Comparison of ENCODE assay signal across 20 cellular contexts in genomic region chr2:173160618-173161017, GRCh38.
DNase-seq lines count a peak whose midpoint lies in the region; ATAC-seq and TF ChIP-seq lines count a peak whose summit lies in the region.
"Had no signal": no experiment of that assay in that cellular context is flagged by ENCODE, and none has a peak within 500 bp of the region (broad histone marks: within the 10 kb centered on the region; RNA-seq: fewer than 3 reads in every experiment).

No MANE protein-coding gene starts in this region.

- CTCF ChIA-PET in MCF 10A (lab: Yijun Ruan, JAX): interaction anchor here (0.6 to 1.3 kb wide), 2 partner anchors 19 to 50 kb away, joined by 3 read pairs; no protein-coding TSS in a partner anchor

- BruUV-seq in MCF 10A (replicated peaks; lab: Mats Ljungman, UMichigan): no TSS peak

- no peak for TF ChIP-seq POLR2A in breast epithelium (IDR thresholded peaks at IDR 0.05)
- TF ChIP-seq POLR2A in esophagus squamous epithelium (IDR thresholded peaks at IDR 0.05): no peak
- no peak for TF ChIP-seq POLR2A in upper lobe of left lung (IDR thresholded peaks at IDR 0.05)

- WGBS in esophagus squamous epithelium, 2 donors: 52 to 67% methylated on average over 4 of the region's 4 CpGs
- 76 to 79% methylated on average over 4 of the region's 4 CpGs for WGBS in upper lobe of left lung, 2 donors

- H3K4me3 Mint-ChIP-seq in MCF 10A (ENCODE audit: unreplicated experiment): peak overlapping the region; percentile 68
- H3K4me3 Mint-ChIP-seq: activated naive CD4-positive, alpha-beta T cell treated with anti-CD3 and anti-CD28 coated beads, Interleukin-2, amount 10 ng/mL, durations not matched to agents 7 days and 5 days; CD4-positive, CD25-positive, alpha-beta regulatory T cell; naive thymus-derived CD8-positive, alpha-beta T cell had no signal

- H3K27me3 Mint-ChIP-seq in MCF 10A (ENCODE audit: insufficient read depth, unreplicated experiment): no peaks in the 10 kb centered on the region
- H3K27me3 Mint-ChIP-seq: CD4-positive, CD25-positive, alpha-beta regulatory T cell had no signal

- H3K9me3 Mint-ChIP-seq in MCF 10A (ENCODE audit: unreplicated experiment): no peaks in the 10 kb centered on the region

- no peak overlapping the region for H3K4me3 ChIP-seq in breast epithelium
- H3K4me3 ChIP-seq in esophagus squamous epithelium: no peak overlapping the region
- H3K4me3 ChIP-seq in neutrophil (ENCODE audit: low read depth in 1 of 2, low read length in 1 of 2): peak overlapping the region; percentile 15 to 47
- no peak overlapping the region for H3K4me3 ChIP-seq in upper lobe of left lung

- peaks cover 61% of the 10 kb centered on the region for H3K36me3 Mint-ChIP-seq in MCF 10A (ENCODE audit: insufficient read depth, unreplicated experiment)
- H3K36me3 Mint-ChIP-seq: activated naive CD4-positive, alpha-beta T cell treated with anti-CD3 and anti-CD28 coated beads, Interleukin-2, amount 10 ng/mL, durations not matched to agents 7 days and 5 days; CD4-positive, CD25-positive, alpha-beta regulatory T cell had no signal

- peaks cover 46% of the 10 kb centered on the region for H3K4me1 Mint-ChIP-seq in MCF 10A (ENCODE audit: insufficient read depth, unreplicated experiment)
- H3K4me1 Mint-ChIP-seq: activated naive CD4-positive, alpha-beta T cell treated with anti-CD3 and anti-CD28 coated beads, Interleukin-2, amount 10 ng/mL, durations not matched to agents 7 days and 5 days; CD4-positive, CD25-positive, alpha-beta regulatory T cell; naive thymus-derived CD8-positive, alpha-beta T cell had no signal

- H3K27ac ChIP-seq in breast epithelium (peak overlapping the region in 1 of 2 donors; percentile 62), esophagus squamous epithelium (peak overlapping the region in 3 of 4 donors; percentile 53 to 78 (median 61)), neutrophil (peak overlapping the region; percentile 65), upper lobe of left lung (peak overlapping the region; percentile 54 to 83 (median 72))

- H3K36me3 ChIP-seq in breast epithelium (no peaks in the 10 kb centered on the region), esophagus squamous epithelium (no peaks in the 10 kb centered on the region), neutrophil (no peaks in the 10 kb centered on the region), upper lobe of left lung (no peaks in the 10 kb centered on the region)

- POLR2A ChIA-PET in MCF 10A (lab: Yijun Ruan, JAX): interaction anchor here (0.6 to 10.3 kb wide), 14 partner anchors 9 to 1686 kb away, joined by 3 to 134 read pairs (median 7); partner anchors contain the start of gene MAP3K20

- H3K9me3 ChIP-seq in breast epithelium (no peaks in the 10 kb centered on the region), esophagus squamous epithelium (peaks cover 0 to 2% (median 0%) of the 10 kb centered on the region in 3 donors), neutrophil (no peaks in the 10 kb centered on the region), upper lobe of left lung (no peaks in the 10 kb centered on the region)

- DNase-seq in MCF 10A (ENCODE audit: unreplicated experiment) (no peak), breast epithelium (ENCODE audit: low spot score in 2 of 2) (no peak), esophagus squamous epithelium (lab: John Stamatoyannopoulos, UW) (no peak), upper lobe of left lung (no peak), medulla oblongata (ENCODE audit: extremely low spot score) (no peak)
- DNase-seq: 8988T; activated CD4-positive, CD25-positive, alpha-beta regulatory T cell treated with anti-CD3 and anti-CD28 coated beads, Interleukin-2, amount 50 U/mL, for 72 hours; activated naive CD4-positive, alpha-beta T cell treated with anti-CD3 and anti-CD28 coated beads, Interleukin-2, amount 10 ng/mL, durations not matched to agents 7 days and 5 days; CD4-positive, CD25-positive, alpha-beta regulatory T cell; central memory CD4-positive, alpha-beta T cell; GOT3; head of caudate nucleus; MM.1S; naive thymus-derived CD8-positive, alpha-beta T cell; NCI-H2029 treated with DMSO at 0.1 percent for 48 hours; stimulated activated naive CD4-positive, alpha-beta T cell; T-helper 1 cell had no signal

- intact Hi-C loops in MCF 10A (cut with micrococcal nuclease): no loop called here
- intact Hi-C loops in breast epithelium (cut with DNase I; ENCODE audit: low total_unique reads): no loop called here
- intact Hi-C loops in esophagus squamous epithelium (cut with DNase I): no loop called here

- peak overlapping the region; percentile 93 for H3K27ac Mint-ChIP-seq in MCF 10A (ENCODE audit: low read depth, unreplicated experiment)
- H3K27ac Mint-ChIP-seq: activated naive CD4-positive, alpha-beta T cell treated with anti-CD3 and anti-CD28 coated beads, Interleukin-2, amount 10 ng/mL, durations not matched to agents 7 days and 5 days; CD4-positive, CD25-positive, alpha-beta regulatory T cell; naive thymus-derived CD8-positive, alpha-beta T cell had no signal

- TF ChIP-seq CTCF in MCF 10A (IDR thresholded peaks at IDR 0.05; ENCODE audit: unreplicated experiment) (no peak), breast epithelium (IDR thresholded peaks at IDR 0.05) (no peak), esophagus squamous epithelium (IDR thresholded peaks at IDR 0.05) (no peak), neutrophil (IDR thresholded peaks at IDR 0.05) (no peak), upper lobe of left lung (IDR thresholded peaks at IDR 0.05) (no peak)

- H3K27me3 ChIP-seq in breast epithelium (no peaks in the 10 kb centered on the region), esophagus squamous epithelium (no peaks in the 10 kb centered on the region), neutrophil (no peaks in the 10 kb centered on the region), upper lobe of left lung (no peaks in the 10 kb centered on the region)

- no peak for TF ChIP-seq EP300 in upper lobe of left lung (IDR thresholded peaks at IDR 0.05)

- ATAC-seq in upper lobe of left lung (ENCODE audit: low FRiP score in 2 of 2) (no peak), GM21390 (IDR thresholded peaks at IDR 0.05; ENCODE audit: unreplicated experiment) (no peak), GM21717 (IDR thresholded peaks at IDR 0.05; ENCODE audit: unreplicated experiment) (no peak)
- ATAC-seq: naive thymus-derived CD8-positive, alpha-beta T cell had no signal

- H3K4me1 ChIP-seq in breast epithelium: no peaks in the 10 kb centered on the region
- H3K4me1 ChIP-seq in esophagus squamous epithelium: peaks cover 8 to 49% (median 17%) of the 10 kb centered on the region in 3 donors
- peaks cover 31 to 48% of the 10 kb centered on the region in 2 experiments for H3K4me1 ChIP-seq in neutrophil (ENCODE audit: control insufficient read depth in 1 of 2, insufficient read depth in 1 of 2, low read depth in 1 of 2, low read length in 1 of 2)
- H3K4me1 ChIP-seq in upper lobe of left lung: peaks cover 18 to 33% (median 21%) of the 10 kb centered on the region in 4 donors

Comparison
In these comparisons a context has a peak if more than half of its experiments do, and no peak if none do; other contexts are left out.
1. H3K4me3 ChIP-seq: peak in neutrophil (2 of 2); none in breast epithelium (0 of 3), esophagus squamous epithelium (0 of 4) and upper lobe of left lung (0 of 4).